29 cellular contexts compared by ENCODE assay signal in genomic region chr10:98620503-98620902, GRCh38.
"Had no signal": no experiment of that assay in that cellular context is flagged by ENCODE, and none has a peak within 500 bp of the region (broad histone marks: within the 10 kb centered on the region; RNA-seq: fewer than 3 reads in every experiment).

No MANE protein-coding gene starts in this region.

- ATAC-seq: activated CD4-positive, alpha-beta T cell treated with anti-CD3 and anti-CD28 coated beads for 36 hours; activated CD4-positive, CD25-positive, alpha-beta regulatory T cell treated with anti-CD3 and anti-CD28 coated beads, Interleukin-2, amount 50 U/mL, for 24 hours; activated CD8-positive, alpha-beta T cell treated with anti-CD3 and anti-CD28 coated beads, Interleukin-2, amount 10 ng/mL, durations not matched to agents 7 days and 5 days; body of pancreas had no signal

- H3K4me1 ChIP-seq: adrenal gland, body of pancreas, breast epithelium had no signal

- H3K27ac Mint-ChIP-seq: activated CD4-positive, alpha-beta T cell treated with anti-CD3 and anti-CD28 coated beads for 36 hours; activated CD4-positive, alpha-beta T cell treated with anti-CD3 and anti-CD28 coated beads, Interleukin-2, amount 10 ng/mL, durations not matched to agents 7 days and 5 days; activated CD8-positive, alpha-beta T cell treated with anti-CD3 and anti-CD28 coated beads, Interleukin-2, amount 10 ng/mL, durations not matched to agents 7 days and 5 days; activated naive CD4-positive, alpha-beta T cell treated with anti-CD3 and anti-CD28 coated beads, Interleukin-2, amount 50 U/mL, for 24 hours; activated naive CD8-positive, alpha-beta T cell treated with anti-CD3 and anti-CD28 coated beads, Interleukin-2, amount 10 ng/mL, durations not matched to agents 7 days and 5 days; activated T-cell treated with anti-CD3 and anti-CD28 coated beads, Interleukin-2, amount 50 U/mL, for 24 hours; activated T-helper 2 cell treated with anti-CD3 and anti-CD28 coated beads, Interferon-gamma antibody, Interleukin-2, Interleukin-4, amounts not matched to agents 10 μg/mL and 5 μg/mL and 100 μg/mL, durations not matched to agents 14 hours and 24 hours and 36 hours had no signal

- H3K4me3 Mint-ChIP-seq: activated CD4-positive, alpha-beta T cell treated with anti-CD3 and anti-CD28 coated beads for 36 hours; activated CD4-positive, alpha-beta T cell treated with anti-CD3 and anti-CD28 coated beads, Interleukin-2, amount 10 ng/mL, durations not matched to agents 7 days and 5 days; activated CD8-positive, alpha-beta T cell treated with anti-CD3 and anti-CD28 coated beads, Interleukin-2, amount 10 ng/mL, durations not matched to agents 7 days and 5 days; activated naive CD4-positive, alpha-beta T cell treated with anti-CD3 and anti-CD28 coated beads, Interleukin-2, amount 50 U/mL, for 24 hours; activated naive CD8-positive, alpha-beta T cell treated with anti-CD3 and anti-CD28 coated beads, Interleukin-2, amount 10 ng/mL, durations not matched to agents 7 days and 5 days; activated T-cell treated with anti-CD3 and anti-CD28 coated beads, Interleukin-2, amount 50 U/mL, for 24 hours had no signal

- H3K4me1 Mint-ChIP-seq: activated CD4-positive, alpha-beta T cell treated with anti-CD3 and anti-CD28 coated beads for 36 hours; activated CD4-positive, alpha-beta T cell treated with anti-CD3 and anti-CD28 coated beads, Interleukin-2, amount 10 ng/mL, durations not matched to agents 7 days and 5 days; activated naive CD4-positive, alpha-beta T cell treated with anti-CD3 and anti-CD28 coated beads, Interleukin-2, amount 50 U/mL, for 24 hours had no signal

- H3K4me3 ChIP-seq: adrenal gland, body of pancreas, breast epithelium, SJCRH30, SK-N-MC had no signal

- H3K27ac ChIP-seq: adrenal gland, body of pancreas, breast epithelium, SJCRH30, SK-N-MC had no signal

- H3K27me3 ChIP-seq: body of pancreas, breast epithelium, SJCRH30 had no signal

- H3K36me3 ChIP-seq: adrenal gland, breast epithelium, SJCRH30 had no signal

- H3K36me3 Mint-ChIP-seq: activated naive CD4-positive, alpha-beta T cell treated with anti-CD3 and anti-CD28 coated beads, Interleukin-2, amount 50 U/mL, for 24 hours; activated naive CD8-positive, alpha-beta T cell treated with anti-CD3 and anti-CD28 coated beads, Interleukin-2, amount 10 ng/mL, durations not matched to agents 7 days and 5 days had no signal

- DNase-seq: activated CD4-positive, alpha-beta T cell treated with anti-CD3 and anti-CD28 coated beads for 36 hours; activated CD4-positive, alpha-beta T cell treated with anti-CD3 and anti-CD28 coated beads, Interleukin-2, amount 10 ng/mL, durations not matched to agents 7 days and 5 days; activated CD4-positive, alpha-beta T cell treated with anti-CD3 and anti-CD28 coated beads, Interleukin-2, amount 50 U/mL, for 48 hours; activated CD8-positive, alpha-beta T cell treated with anti-CD3 and anti-CD28 coated beads, Interleukin-2, amount 10 ng/mL, durations not matched to agents 7 days and 5 days; activated gamma-delta T cell; activated naive CD4-positive, alpha-beta T cell treated with Interleukin-2 at 50 U/mL for 16 hours; activated naive CD8-positive, alpha-beta T cell treated with anti-CD3 and anti-CD28 coated beads, Interleukin-2, amount 10 ng/mL, durations not matched to agents 7 days and 5 days; activated T-cell treated with anti-CD3 and anti-CD28 coated beads, Interleukin-2, amount 50 U/mL, for 24 hours; adrenal gland; body of pancreas; cerebellar nuclear complex; Karpas-422; MV-4-11; NCI-H1092 treated with DMSO at 0.1 percent for 48 hours; NCI-H146; NCI-H187; NCI-H2081; NCI-H345; NCI-H524 treated with DMSO at 0.1 percent for 48 hours; NCI-H748 treated with DMSO at 0.1 percent for 48 hours; NK-92 treated with Interleukin-12 subunit alpha and Interleukin-12 subunit beta, amount 100 ng/mL, for 24 hours; SHP77; SJCRH30; T1000 had no signal

- H3K9me3 Mint-ChIP-seq: activated CD4-positive, alpha-beta T cell treated with anti-CD3 and anti-CD28 coated beads, Interleukin-2, amount 10 ng/mL, durations not matched to agents 7 days and 5 days; activated naive CD4-positive, alpha-beta T cell treated with anti-CD3 and anti-CD28 coated beads, Interleukin-2, amount 50 U/mL, for 24 hours; activated naive CD8-positive, alpha-beta T cell treated with anti-CD3 and anti-CD28 coated beads, Interleukin-2, amount 10 ng/mL, durations not matched to agents 7 days and 5 days; activated T-cell treated with anti-CD3 and anti-CD28 coated beads, Interleukin-2, amount 50 U/mL, for 24 hours; activated T-helper 2 cell treated with anti-CD3 and anti-CD28 coated beads, Interferon-gamma antibody, Interleukin-2, Interleukin-4, amounts not matched to agents 10 μg/mL and 5 μg/mL and 100 μg/mL, durations not matched to agents 14 hours and 24 hours and 36 hours had no signal

- H3K9me3 ChIP-seq: adrenal gland, body of pancreas, breast epithelium, SJCRH30 had no signal
